Comparison of ENCODE assay signal across 17 cellular contexts in the genomic region with DNA sequence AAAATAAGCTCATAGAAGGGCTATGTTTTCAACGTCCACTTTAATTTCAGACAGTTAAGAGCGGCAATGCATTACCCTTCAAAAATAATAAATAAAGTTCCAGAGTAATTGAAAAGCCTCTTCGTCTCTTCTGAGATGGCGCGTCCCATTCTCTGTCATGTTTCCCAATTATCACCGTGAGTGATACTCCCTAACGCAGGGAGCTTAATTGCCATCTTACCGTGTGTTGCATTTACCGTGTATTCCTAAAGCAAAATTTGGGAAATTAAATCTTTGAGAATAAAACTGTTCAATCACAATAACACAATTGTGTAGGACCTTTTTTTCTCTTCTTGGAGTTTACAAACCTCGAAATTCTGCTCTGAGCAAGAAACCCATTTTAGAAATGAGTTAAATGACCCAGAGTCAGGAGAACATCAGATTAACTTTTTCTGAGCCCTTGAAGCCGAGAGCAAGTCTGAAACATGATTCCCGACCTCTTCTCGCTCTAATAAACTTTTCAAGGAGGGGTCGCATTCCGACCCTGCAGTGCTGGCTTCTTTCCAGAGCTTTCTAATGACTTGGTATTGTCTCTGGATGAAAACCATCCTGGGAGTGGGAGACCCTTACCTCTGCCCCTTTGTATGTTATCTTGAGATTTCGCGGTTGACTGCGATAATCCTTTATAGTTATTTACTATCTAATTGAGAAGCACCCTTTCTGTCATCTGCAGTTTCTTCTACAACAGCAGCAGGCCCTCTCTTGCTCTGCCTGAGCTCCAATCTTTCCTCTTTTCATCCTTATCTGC.
"Had no signal": no experiment of that assay in that cellular context is flagged by ENCODE, and none has a peak within 500 bp of the region (broad histone marks: within the 10 kb centered on the region; RNA-seq: fewer than 3 reads in every experiment).

No MANE protein-coding gene starts in this region.

- H3K9me3 Mint-ChIP-seq: activated naive CD8-positive, alpha-beta T cell treated with anti-CD3 and anti-CD28 coated beads for 36 hours; activated T-helper 1 cell treated with anti-CD3 and anti-CD28 coated beads, Interleukin-12 subunit alpha, Interleukin-12 subunit beta, Interleukin-2, Interleukin-4 antibody, amounts not matched to agents 30 ng/mL and 10 ng/mL and 1 ng/mL, durations not matched to agents 14 hours and 24 hours and 36 hours; central memory CD8-positive, alpha-beta T cell; stimulated activated naive B cell treated with anti-CD40 and anti-IgM and Interleukin-4, amounts not matched to agents 10 μg/mL and 1 μg/mL and 100 μg/mL, for 72 hours had no signal

- H3K4me3 ChIP-seq: coronary artery, skin epidermis, thyroid gland had no signal

- H3K4me1 ChIP-seq: thyroid gland had no signal

- H3K36me3 Mint-ChIP-seq: activated naive CD8-positive, alpha-beta T cell treated with anti-CD3 and anti-CD28 coated beads for 36 hours; brain; stimulated activated naive B cell treated with anti-CD40 and anti-IgM and Interleukin-4, amounts not matched to agents 10 μg/mL and 1 μg/mL and 100 μg/mL, for 72 hours had no signal

- H3K4me1 Mint-ChIP-seq: activated naive CD8-positive, alpha-beta T cell treated with anti-CD3 and anti-CD28 coated beads for 36 hours; central memory CD8-positive, alpha-beta T cell had no signal

- DNase-seq: activated CD4-positive, alpha-beta T cell treated with anti-CD3 and anti-CD28 coated beads, Interleukin-2, amount 50 U/mL, for 1 hour; activated naive CD8-positive, alpha-beta T cell treated with anti-CD3 and anti-CD28 coated beads for 36 hours; amygdala; effector CD8-positive, alpha-beta T cell; foreskin fibroblast; hypothalamus; mesenchymal stem cell; stimulated activated CD4-positive, alpha-beta T cell treated with anti-CD3 and anti-CD28 coated beads, Interleukin-15, amount 100 ng/mL, for 24 hours; stimulated activated CD4-positive, alpha-beta T cell treated with anti-CD3 and anti-CD28 coated beads, Interleukin-4, amount 100 ng/mL, for 1 hour; stimulated activated naive B cell treated with anti-CD40 and anti-IgM and Interleukin-4, amounts not matched to agents 10 μg/mL and 1 μg/mL and 100 μg/mL, for 72 hours; thyroid gland had no signal

- H3K27ac ChIP-seq: coronary artery, skin epidermis, thyroid gland had no signal

- H3K4me3 Mint-ChIP-seq: activated naive CD8-positive, alpha-beta T cell treated with anti-CD3 and anti-CD28 coated beads for 36 hours; activated T-helper 1 cell treated with anti-CD3 and anti-CD28 coated beads, Interleukin-12 subunit alpha, Interleukin-12 subunit beta, Interleukin-2, Interleukin-4 antibody, amounts not matched to agents 30 ng/mL and 10 ng/mL and 1 ng/mL, durations not matched to agents 14 hours and 24 hours and 36 hours; central memory CD8-positive, alpha-beta T cell; stimulated activated naive B cell treated with anti-CD40 and anti-IgM and Interleukin-4, amounts not matched to agents 10 μg/mL and 1 μg/mL and 100 μg/mL, for 72 hours had no signal

- H3K27me3 ChIP-seq: thyroid gland had no signal

- H3K36me3 ChIP-seq: thyroid gland had no signal

- H3K9me3 ChIP-seq: thyroid gland had no signal

- H3K27ac Mint-ChIP-seq: activated naive CD8-positive, alpha-beta T cell treated with anti-CD3 and anti-CD28 coated beads for 36 hours; activated T-helper 1 cell treated with anti-CD3 and anti-CD28 coated beads, Interleukin-12 subunit alpha, Interleukin-12 subunit beta, Interleukin-2, Interleukin-4 antibody, amounts not matched to agents 30 ng/mL and 10 ng/mL and 1 ng/mL, durations not matched to agents 14 hours and 24 hours and 36 hours; stimulated activated naive B cell treated with anti-CD40 and anti-IgM and Interleukin-4, amounts not matched to agents 10 μg/mL and 1 μg/mL and 100 μg/mL, for 72 hours had no signal

- ATAC-seq: activated CD4-positive, CD25-positive, alpha-beta regulatory T cell treated with anti-CD3 and anti-CD28 coated beads, Interleukin-2, amount 50 U/mL, for 24 hours had no signal
